8 cellular contexts compared by ENCODE assay signal in the genomic region with DNA sequence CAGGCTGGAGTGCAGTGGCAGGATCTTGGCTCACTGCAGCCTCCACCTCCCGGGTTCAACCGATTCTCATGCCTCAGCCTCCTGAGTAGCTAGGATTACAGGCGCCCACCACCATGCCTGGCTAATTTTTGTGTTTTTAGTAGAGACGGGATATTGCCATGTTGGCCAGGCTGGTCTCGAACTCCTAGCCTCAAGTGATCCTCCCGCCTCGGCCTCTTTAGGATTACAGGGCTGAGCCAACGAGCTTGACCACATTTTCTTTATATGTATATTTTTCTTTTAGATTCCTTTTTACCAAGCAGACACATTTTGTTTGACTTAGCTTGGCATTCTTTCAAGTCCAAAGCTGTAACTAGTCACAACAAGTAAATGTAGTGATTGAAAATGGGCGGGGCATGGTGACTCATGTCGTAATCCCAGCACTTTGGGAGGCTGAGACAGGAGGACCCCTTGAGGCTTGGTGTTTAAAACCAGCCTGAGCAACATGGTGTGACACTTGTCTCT. TPM values are rescaled to one million over a fixed set of nuclear protein-coding genes. Genes with fewer than 3 reads are reported as not detected.
A peak's percentile ranks its signal among the peaks of the same experiment; 100 is the strongest.
DNase-seq lines count a peak whose midpoint lies in the region; ATAC-seq and TF ChIP-seq lines count a peak whose summit lies in the region.
"Not testable (repeated sequence)": the region's sequence is repeated elsewhere in the genome, so short reads cannot be mapped to it uniquely, and the experiment has no call there.

No MANE protein-coding gene starts in this region.

- H3K4me3 Mint-ChIP-seq in Caco-2 (ENCODE audit: unreplicated experiment); activated naive CD8-positive, alpha-beta T cell treated with anti-CD3 and anti-CD28 coated beads, Interleukin-2, amount 50 U/mL, for 24 hours: not testable (repeated sequence)

- not testable (repeated sequence) for H3K9me3 ChIP-seq in Caco-2, testis

- POLR2A ChIA-PET in Caco-2 (lab: Charles Lee), result not testable (repeated sequence)

- not testable (repeated sequence) for H3K36me3 Mint-ChIP-seq in Caco-2 (ENCODE audit: insufficient read depth, unreplicated experiment); activated naive CD8-positive, alpha-beta T cell treated with anti-CD3 and anti-CD28 coated beads, Interleukin-2, amount 50 U/mL, for 24 hours (ENCODE audit: low read depth)

- not testable (repeated sequence) for TF ChIP-seq CTCF in Caco-2 (IDR thresholded peaks at IDR 0.05; ENCODE audit: insufficient read depth in 1 of 2, low read depth in 1 of 2, low read length in 1 of 2, severe bottlenecking in 1 of 2, unreplicated experiment in 1 of 2); testis (IDR thresholded peaks at IDR 0.05)

- BruUV-seq in Caco-2 (replicated peaks; lab: Mats Ljungman, UMichigan), result not testable (repeated sequence)

- TF ChIP-seq POLR2A in testis (IDR thresholded peaks at IDR 0.05), result not testable (repeated sequence)

- DNase-seq in Caco-2, result peak; percentile 44 to 48
- peak; percentile 14 for DNase-seq in HK-2 (ENCODE audit: unreplicated experiment)
- peak; percentile 65 for DNase-seq in NCI-H345 (lab: John Stamatoyannopoulos, UW)
- peak; percentile 14 to 16 for DNase-seq in SW 1271 (lab: John Stamatoyannopoulos, UW)
- DNase-seq in activated naive CD8-positive, alpha-beta T cell treated with anti-CD3 and anti-CD28 coated beads, Interleukin-2, amount 50 U/mL, for 24 hours, result peak; percentile 50
- DNase-seq in myocyte (ENCODE audit: low read depth), result peak; percentile 14
- peak; percentile 10 for DNase-seq in testis

- not testable (repeated sequence) for H3K4me3 ChIP-seq in Caco-2 (ENCODE audit: low read depth, low read length); testis

- not testable (repeated sequence) for H3K4me1 Mint-ChIP-seq in Caco-2 (ENCODE audit: low read depth, unreplicated experiment)
- peaks cover 52% of the 10 kb centered on the region for H3K4me1 Mint-ChIP-seq in activated naive CD8-positive, alpha-beta T cell treated with anti-CD3 and anti-CD28 coated beads, Interleukin-2, amount 50 U/mL, for 24 hours

- H3K27me3 ChIP-seq in Caco-2 (replicated peaks; ENCODE audit: control insufficient read depth, insufficient read depth, low read length); testis: not testable (repeated sequence)

- not testable (repeated sequence) for H3K9me3 Mint-ChIP-seq in Caco-2 (ENCODE audit: unreplicated experiment); activated naive CD8-positive, alpha-beta T cell treated with anti-CD3 and anti-CD28 coated beads, Interleukin-2, amount 50 U/mL, for 24 hours

- H3K27ac ChIP-seq in testis, result not testable (repeated sequence)

- peak overlapping the region; percentile 92 for H3K27ac Mint-ChIP-seq in Caco-2 (ENCODE audit: unreplicated experiment)
- H3K27ac Mint-ChIP-seq in activated naive CD8-positive, alpha-beta T cell treated with anti-CD3 and anti-CD28 coated beads, Interleukin-2, amount 50 U/mL, for 24 hours, result not testable (repeated sequence)

- not testable (repeated sequence) for H3K27me3 Mint-ChIP-seq in Caco-2 (ENCODE audit: insufficient read depth, unreplicated experiment); activated naive CD8-positive, alpha-beta T cell treated with anti-CD3 and anti-CD28 coated beads, Interleukin-2, amount 50 U/mL, for 24 hours

- H3K4me1 ChIP-seq in Caco-2, result peaks cover 22% of the 10 kb centered on the region
- peaks cover 10% of the 10 kb centered on the region for H3K4me1 ChIP-seq in testis

- not testable (repeated sequence) for ATAC-seq in activated naive CD8-positive, alpha-beta T cell treated with anti-CD3 and anti-CD28 coated beads, Interleukin-2, amount 50 U/mL, for 24 hours
- peak; percentile 16 for ATAC-seq in esophagus mucosa

- not testable (repeated sequence) for H3K36me3 ChIP-seq in Caco-2 (ENCODE audit: control insufficient read depth, insufficient read depth, low read length); testis (ENCODE audit: low read depth, missing control alignments)

- intact Hi-C loops in Caco-2 (cut with micrococcal nuclease; ENCODE audit: unreplicated experiment), result loop anchor here (10.0 kb wide), 1 partner anchor 110 kb away; no protein-coding TSS in a partner anchor
- intact Hi-C loops in testis (cut with DNase I; ENCODE audit: low total_unique reads), result not testable (repeated sequence)

- CTCF ChIA-PET in Caco-2 (lab: Charles Lee), result not testable (repeated sequence)

- WGBS in testis, 2 donors, result 89 to 93% methylated on average over 10 of the region's 10 CpGs

RNA-seq across cellular contexts. Expression of a gene that starts 2.1 kb away (rescaled TPM):
- total RNA-seq in Caco-2 (2022) (20.2 and 22.3 TPM in 2 replicates), esophagus mucosa (32.4 TPM), myocyte (12.3 and 16.2 TPM in 2 replicates), testis (10 to 100 TPM; 49.7 to 57.9 TPM)
- polyA plus RNA-seq in myocyte (2012), result 15.8 TPM
- 30.9 TPM for polyA plus RNA-seq in testis (ENCODE audit: insufficient read depth, low read depth, low replicate concordance)

RNA-seq across cellular contexts. Expression of a gene that starts 5.0 kb away (rescaled TPM):
- total RNA-seq in Caco-2 (2022) (60.7 and 67.7 TPM in 2 replicates), esophagus mucosa (42.0 TPM), myocyte (6.5 and 10.7 TPM in 2 replicates), testis (10 to 100 TPM; 51.6 to 84.3 TPM)
- polyA plus RNA-seq in myocyte (2012), result 14.6 TPM
- polyA plus RNA-seq in testis (ENCODE audit: insufficient read depth, low read depth, low replicate concordance), result 45.2 TPM

Comparison
In these comparisons a context has a peak if more than half of its experiments do, and no peak if none do; other contexts are left out.
1. DNase-seq: peak in every context shown above with its lines; median percentile 65 in NCI-H345; 50 in activated naive CD8-positive, alpha-beta T cell treated with anti-CD3 and anti-CD28 coated beads, Interleukin-2, amount 50 U/mL, for 24 hours; 46 in Caco-2; 15 in SW 1271; 14 in HK-2; 14 in myocyte; 10 in testis.